In the genomic region with DNA sequence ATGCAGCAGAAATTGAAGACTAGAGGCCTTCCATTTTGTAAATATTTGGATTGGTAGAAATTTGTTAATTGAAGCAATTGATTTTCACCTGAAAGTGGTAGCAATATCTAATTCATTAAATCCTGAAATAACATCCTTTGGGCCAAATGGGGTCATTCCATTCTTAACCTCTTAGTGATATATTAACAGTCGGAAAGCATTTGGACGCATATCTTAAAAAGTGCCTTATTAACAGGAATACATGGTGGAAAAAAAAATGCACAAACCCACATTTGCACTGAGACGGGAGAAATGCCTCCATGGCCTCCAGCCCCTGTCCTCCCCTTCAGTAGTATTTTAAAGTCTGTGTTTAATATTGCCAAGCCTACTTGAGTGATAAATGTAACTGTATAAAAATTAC, we compare ENCODE assay signal across 19 cellular contexts.
A peak's percentile ranks its signal among the peaks of the same experiment; 100 is the strongest.
DNase-seq lines count a peak whose midpoint lies in the region; ATAC-seq, FAIRE-seq and TF ChIP-seq lines count a peak whose summit lies in the region.
"Had no signal": no experiment of that assay in that cellular context is flagged by ENCODE, and none has a peak within 500 bp of the region (broad histone marks: within the 10 kb centered on the region; RNA-seq: fewer than 3 reads in every experiment).

No MANE protein-coding gene starts in this region.

- H3K27ac Mint-ChIP-seq in type B pancreatic cell: peak overlapping the region; percentile 6
- H3K27ac Mint-ChIP-seq: CD4-positive, alpha-beta T cell had no signal

- H3K4me3 Mint-ChIP-seq in type B pancreatic cell: no peak overlapping the region
- H3K4me3 Mint-ChIP-seq: CD4-positive, alpha-beta T cell had no signal

- TF ChIP-seq CTCF in epithelial cell of proximal tubule (conservative IDR thresholded peaks at IDR 0.05; ENCODE audit: low read depth, low read length): no peak
- no peak for TF ChIP-seq CTCF in type B pancreatic cell (conservative IDR thresholded peaks at IDR 0.05)
- TF ChIP-seq CTCF in body of pancreas (IDR thresholded peaks at IDR 0.05): no peak

- 33 to 37% methylated on average over 3 of the region's 3 CpGs for WGBS in body of pancreas, 2 donors

- H3K9me3 Mint-ChIP-seq in type B pancreatic cell: no peaks in the 10 kb centered on the region

- peak; percentile 24 for DNase-seq in RCC 7860 (ENCODE audit: low spot score)
- DNase-seq in epithelial cell of proximal tubule (ENCODE audit: low read depth): peak; percentile 36
- DNase-seq in left kidney (ENCODE audit: low read depth, low spot score): peak; percentile 31
- no peak for DNase-seq in type B pancreatic cell (ENCODE audit: extremely low spot score, unreplicated experiment)
- no peak for DNase-seq in body of pancreas
- no peak for DNase-seq in activated T-cell treated with anti-CD3 and anti-CD28 coated beads for 4 hours
- DNase-seq in DMS79 treated with DMSO at 0.1 percent for 48 hours (lab: John Stamatoyannopoulos, UW): no peak
- DNase-seq: AML-193; Caco-2; CD4-positive, alpha-beta T cell; GF-D8; IMR-90; KBM-7 had no signal

- H3K36me3 Mint-ChIP-seq in type B pancreatic cell: no peaks in the 10 kb centered on the region

- no peaks in the 10 kb centered on the region for H3K4me1 ChIP-seq in body of pancreas
- H3K4me1 ChIP-seq: Caco-2, HAP-1 had no signal

- intact Hi-C loops in body of pancreas (cut with DNase I): no loop called here

- no peak overlapping the region for H3K4me3 ChIP-seq in epithelial cell of proximal tubule (ENCODE audit: low read depth, low read length)
- no peak overlapping the region for H3K4me3 ChIP-seq in body of pancreas
- H3K4me3 ChIP-seq: HAP-1 had no signal

- no peak for TF ChIP-seq POLR2A in body of pancreas (IDR thresholded peaks at IDR 0.05)

- H3K4me1 Mint-ChIP-seq in type B pancreatic cell (ENCODE audit: unreplicated experiment): peaks cover 8% of the 10 kb centered on the region

- no peaks in the 10 kb centered on the region for H3K36me3 ChIP-seq in body of pancreas (replicated peaks in 1 of 2; ENCODE audit: insufficient read depth in 1 of 2, low read depth in 2 of 2)
- H3K36me3 ChIP-seq: HAP-1 had no signal

- H3K9me3 ChIP-seq in body of pancreas: no peaks in the 10 kb centered on the region
- H3K9me3 ChIP-seq: Caco-2, HAP-1 had no signal

- no peaks in the 10 kb centered on the region for H3K27me3 Mint-ChIP-seq in type B pancreatic cell
- H3K27me3 Mint-ChIP-seq: CD4-positive, alpha-beta T cell had no signal

- H3K27me3 ChIP-seq in body of pancreas: no peaks in the 10 kb centered on the region

- ATAC-seq in body of pancreas (no peak), GM18870 (IDR thresholded peaks at IDR 0.05; ENCODE audit: unreplicated experiment) (no peak)

- no peak overlapping the region for H3K27ac ChIP-seq in body of pancreas
- H3K27ac ChIP-seq: C4-2B had no signal

- FAIRE-seq in RCC 7860 (lab: Jason Lieb, UNC): peak; percentile 88
- FAIRE-seq: A204.1, D721Med, HTR-8/SVneo had no signal

Comparison
In these comparisons a context has a peak if more than half of its experiments do, and no peak if none do; other contexts are left out.
1. DNase-seq: peak in RCC 7860 (single experiment), epithelial cell of proximal tubule (single experiment) and left kidney (single experiment); none in type B pancreatic cell (single experiment), body of pancreas (0 of 4), activated T-cell treated with anti-CD3 and anti-CD28 coated beads for 4 hours (single experiment) and DMS79 treated with DMSO at 0.1 percent for 48 hours (single experiment).